ENCODE assay signal across 1 cellular context in the genomic region with DNA sequence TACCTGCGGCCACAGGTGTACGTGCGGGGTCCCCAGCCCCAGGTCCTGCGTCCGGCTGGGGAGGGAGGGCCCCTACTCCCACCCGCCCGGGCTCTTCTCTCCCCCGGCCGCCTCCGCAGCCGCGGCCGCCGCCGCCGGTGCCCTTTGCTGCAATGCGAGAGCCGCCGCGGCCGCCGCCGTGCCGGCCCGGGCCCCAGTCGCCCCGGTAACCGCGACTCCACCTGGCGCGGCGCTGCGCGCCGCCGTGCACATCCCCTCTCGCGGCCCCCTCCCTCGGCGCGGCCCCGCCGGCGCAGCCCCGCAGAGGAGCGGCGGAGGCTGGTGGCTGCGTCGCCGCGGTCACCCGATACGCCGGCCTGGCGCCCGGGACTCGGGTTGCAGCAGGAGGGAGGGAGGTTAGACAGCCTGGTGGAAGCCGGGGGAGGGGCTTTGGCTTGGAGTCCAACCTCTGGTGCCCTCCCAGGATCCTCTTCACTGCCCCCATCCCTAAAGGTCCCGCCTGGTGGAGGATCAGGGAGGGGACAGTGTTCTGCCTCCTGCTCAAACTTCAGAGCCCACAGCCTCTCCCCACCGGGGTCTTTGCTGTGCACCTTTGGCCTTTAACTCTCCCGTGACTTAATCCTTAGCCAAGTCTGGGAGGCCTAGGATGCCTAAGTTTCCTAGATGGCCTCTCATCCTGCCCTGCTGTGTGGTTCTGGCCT.
A peak's percentile ranks its signal among the peaks of the same experiment; 100 is the strongest.
TF ChIP-seq lines count a peak whose summit lies in the region.

No MANE protein-coding gene starts in this region.

TF ChIP-seq in GM12878, 131 proteins besides CTCF, POLR2A, EP300 and RAD21 (continued from another document):
- TF ChIP-seq, protein P1, sequence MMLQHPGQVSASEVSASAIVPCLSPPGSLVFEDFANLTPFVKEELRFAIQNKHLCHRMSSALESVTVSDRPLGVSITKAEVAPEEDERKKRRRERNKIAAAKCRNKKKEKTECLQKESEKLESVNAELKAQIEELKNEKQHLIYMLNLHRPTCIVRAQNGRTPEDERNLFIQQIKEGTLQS (IDR thresholded peaks at IDR 0.05; ENCODE audit: borderline replicate concordance, extremely low read depth, low read depth, low read length) = no peak
- TF ChIP-seq IKZF1 (conservative IDR thresholded peaks at IDR 0.05) (0 out of 2 replicates have a peak, but pooled peaks have one; percentile 14), SUZ12 (IDR thresholded peaks at IDR 0.05; ENCODE audit: unreplicated experiment) (peak; percentile 96), ESRRA (IDR thresholded peaks at IDR 0.05; ENCODE audit: low read length) (no peak), BHLHE40 (IDR thresholded peaks at IDR 0.05; ENCODE audit: borderline replicate concordance in 1 of 2, low read depth in 2 of 2, low read length in 1 of 2) (peak in 1 of 2 experiments; percentile 17; a peak in 1 of 4 replicates), SREBF1 (IDR thresholded peaks at IDR 0.05; ENCODE audit: low read length) (no peak), HDAC6 (IDR thresholded peaks at IDR 0.05; ENCODE audit: unreplicated experiment) (no peak), FOXM1 (IDR thresholded peaks at IDR 0.05; ENCODE audit: low read depth, low read length) (no peak), EED (IDR thresholded peaks at IDR 0.05; ENCODE audit: low read depth) (no peak), GATAD2B (conservative IDR thresholded peaks at IDR 0.05; ENCODE audit: low read depth) (0 out of 2 replicates have a peak, but pooled peaks have one; percentile 43), ZNF274 (IDR thresholded peaks at IDR 0.05; ENCODE audit: insufficient read depth, insufficient read length) (no peak), LARP7 (IDR thresholded peaks at IDR 0.05) (0 out of 2 replicates have a peak, but pooled peaks have one; percentile 37), YY1 (IDR thresholded peaks at IDR 0.05; ENCODE audit: low read depth, low read length) (no peak), CBX3 (IDR thresholded peaks at IDR 0.05; ENCODE audit: borderline replicate concordance, low read depth) (no peak), TARDBP (IDR thresholded peaks at IDR 0.05; ENCODE audit: borderline replicate concordance) (no peak)
- TF ChIP-seq, protein P2, sequence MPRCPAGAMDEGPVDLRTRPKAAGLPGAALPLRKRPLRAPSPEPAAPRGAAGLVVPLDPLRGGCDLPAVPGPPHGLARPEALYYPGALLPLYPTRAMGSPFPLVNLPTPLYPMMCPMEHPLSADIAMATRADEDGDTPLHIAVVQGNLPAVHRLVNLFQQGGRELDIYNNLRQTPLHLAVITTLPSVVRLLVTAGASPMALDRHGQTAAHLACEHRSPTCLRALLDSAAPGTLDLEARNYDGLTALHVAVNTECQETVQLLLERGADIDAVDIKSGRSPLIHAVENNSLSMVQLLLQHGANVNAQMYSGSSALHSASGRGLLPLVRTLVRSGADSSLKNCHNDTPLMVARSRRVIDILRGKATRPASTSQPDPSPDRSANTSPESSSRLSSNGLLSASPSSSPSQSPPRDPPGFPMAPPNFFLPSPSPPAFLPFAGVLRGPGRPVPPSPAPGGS (IDR thresholded peaks at IDR 0.05; ENCODE audit: borderline replicate concordance, insufficient read depth, low read depth, low read length, poor library complexity, severe bottlenecking) = no peak
- TF ChIP-seq, protein P3, sequence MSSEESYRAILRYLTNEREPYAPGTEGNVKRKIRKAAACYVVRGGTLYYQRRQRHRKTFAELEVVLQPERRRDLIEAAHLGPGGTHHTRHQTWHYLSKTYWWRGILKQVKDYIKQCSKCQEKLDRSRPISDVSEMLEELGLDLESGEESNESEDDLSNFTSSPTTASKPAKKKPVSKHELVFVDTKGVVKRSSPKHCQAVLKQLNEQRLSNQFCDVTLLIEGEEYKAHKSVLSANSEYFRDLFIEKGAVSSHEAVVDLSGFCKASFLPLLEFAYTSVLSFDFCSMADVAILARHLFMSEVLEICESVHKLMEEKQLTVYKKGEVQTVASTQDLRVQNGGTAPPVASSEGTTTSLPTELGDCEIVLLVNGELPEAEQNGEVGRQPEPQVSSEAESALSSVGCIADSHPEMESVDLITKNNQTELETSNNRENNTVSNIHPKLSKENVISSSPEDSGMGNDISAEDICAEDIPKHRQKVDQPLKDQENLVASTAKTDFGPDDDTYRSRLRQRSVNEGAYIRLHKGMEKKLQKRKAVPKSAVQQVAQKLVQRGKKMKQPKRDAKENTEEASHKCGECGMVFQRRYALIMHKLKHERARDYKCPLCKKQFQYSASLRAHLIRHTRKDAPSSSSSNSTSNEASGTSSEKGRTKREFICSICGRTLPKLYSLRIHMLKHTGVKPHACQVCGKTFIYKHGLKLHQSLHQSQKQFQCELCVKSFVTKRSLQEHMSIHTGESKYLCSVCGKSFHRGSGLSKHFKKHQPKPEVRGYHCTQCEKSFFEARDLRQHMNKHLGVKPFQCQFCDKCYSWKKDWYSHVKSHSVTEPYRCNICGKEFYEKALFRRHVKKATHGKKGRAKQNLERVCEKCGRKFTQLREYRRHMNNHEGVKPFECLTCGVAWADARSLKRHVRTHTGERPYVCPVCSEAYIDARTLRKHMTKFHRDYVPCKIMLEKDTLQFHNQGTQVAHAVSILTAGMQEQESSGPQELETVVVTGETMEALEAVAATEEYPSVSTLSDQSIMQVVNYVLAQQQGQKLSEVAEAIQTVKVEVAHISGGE (CRISPR knock-in tag; IDR thresholded peaks at IDR 0.05) = no peak
- TF ChIP-seq, protein P4, sequence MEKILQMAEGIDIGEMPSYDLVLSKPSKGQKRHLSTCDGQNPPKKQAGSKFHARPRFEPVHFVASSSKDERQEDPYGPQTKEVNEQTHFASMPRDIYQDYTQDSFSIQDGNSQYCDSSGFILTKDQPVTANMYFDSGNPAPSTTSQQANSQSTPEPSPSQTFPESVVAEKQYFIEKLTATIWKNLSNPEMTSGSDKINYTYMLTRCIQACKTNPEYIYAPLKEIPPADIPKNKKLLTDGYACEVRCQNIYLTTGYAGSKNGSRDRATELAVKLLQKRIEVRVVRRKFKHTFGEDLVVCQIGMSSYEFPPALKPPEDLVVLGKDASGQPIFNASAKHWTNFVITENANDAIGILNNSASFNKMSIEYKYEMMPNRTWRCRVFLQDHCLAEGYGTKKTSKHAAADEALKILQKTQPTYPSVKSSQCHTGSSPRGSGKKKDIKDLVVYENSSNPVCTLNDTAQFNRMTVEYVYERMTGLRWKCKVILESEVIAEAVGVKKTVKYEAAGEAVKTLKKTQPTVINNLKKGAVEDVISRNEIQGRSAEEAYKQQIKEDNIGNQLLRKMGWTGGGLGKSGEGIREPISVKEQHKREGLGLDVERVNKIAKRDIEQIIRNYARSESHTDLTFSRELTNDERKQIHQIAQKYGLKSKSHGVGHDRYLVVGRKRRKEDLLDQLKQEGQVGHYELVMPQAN (conservative IDR thresholded peaks at IDR 0.05) = no peak
- TF ChIP-seq, protein P5, sequence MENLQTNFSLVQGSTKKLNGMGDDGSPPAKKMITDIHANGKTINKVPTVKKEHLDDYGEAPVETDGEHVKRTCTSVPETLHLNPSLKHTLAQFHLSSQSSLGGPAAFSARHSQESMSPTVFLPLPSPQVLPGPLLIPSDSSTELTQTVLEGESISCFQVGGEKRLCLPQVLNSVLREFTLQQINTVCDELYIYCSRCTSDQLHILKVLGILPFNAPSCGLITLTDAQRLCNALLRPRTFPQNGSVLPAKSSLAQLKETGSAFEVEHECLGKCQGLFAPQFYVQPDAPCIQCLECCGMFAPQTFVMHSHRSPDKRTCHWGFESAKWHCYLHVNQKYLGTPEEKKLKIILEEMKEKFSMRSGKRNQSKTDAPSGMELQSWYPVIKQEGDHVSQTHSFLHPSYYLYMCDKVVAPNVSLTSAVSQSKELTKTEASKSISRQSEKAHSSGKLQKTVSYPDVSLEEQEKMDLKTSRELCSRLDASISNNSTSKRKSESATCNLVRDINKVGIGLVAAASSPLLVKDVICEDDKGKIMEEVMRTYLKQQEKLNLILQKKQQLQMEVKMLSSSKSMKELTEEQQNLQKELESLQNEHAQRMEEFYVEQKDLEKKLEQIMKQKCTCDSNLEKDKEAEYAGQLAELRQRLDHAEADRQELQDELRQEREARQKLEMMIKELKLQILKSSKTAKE (IDR thresholded peaks at IDR 0.05; ENCODE audit: low read depth, poor library complexity, severe bottlenecking) = no peak
- TF ChIP-seq, protein P6, sequence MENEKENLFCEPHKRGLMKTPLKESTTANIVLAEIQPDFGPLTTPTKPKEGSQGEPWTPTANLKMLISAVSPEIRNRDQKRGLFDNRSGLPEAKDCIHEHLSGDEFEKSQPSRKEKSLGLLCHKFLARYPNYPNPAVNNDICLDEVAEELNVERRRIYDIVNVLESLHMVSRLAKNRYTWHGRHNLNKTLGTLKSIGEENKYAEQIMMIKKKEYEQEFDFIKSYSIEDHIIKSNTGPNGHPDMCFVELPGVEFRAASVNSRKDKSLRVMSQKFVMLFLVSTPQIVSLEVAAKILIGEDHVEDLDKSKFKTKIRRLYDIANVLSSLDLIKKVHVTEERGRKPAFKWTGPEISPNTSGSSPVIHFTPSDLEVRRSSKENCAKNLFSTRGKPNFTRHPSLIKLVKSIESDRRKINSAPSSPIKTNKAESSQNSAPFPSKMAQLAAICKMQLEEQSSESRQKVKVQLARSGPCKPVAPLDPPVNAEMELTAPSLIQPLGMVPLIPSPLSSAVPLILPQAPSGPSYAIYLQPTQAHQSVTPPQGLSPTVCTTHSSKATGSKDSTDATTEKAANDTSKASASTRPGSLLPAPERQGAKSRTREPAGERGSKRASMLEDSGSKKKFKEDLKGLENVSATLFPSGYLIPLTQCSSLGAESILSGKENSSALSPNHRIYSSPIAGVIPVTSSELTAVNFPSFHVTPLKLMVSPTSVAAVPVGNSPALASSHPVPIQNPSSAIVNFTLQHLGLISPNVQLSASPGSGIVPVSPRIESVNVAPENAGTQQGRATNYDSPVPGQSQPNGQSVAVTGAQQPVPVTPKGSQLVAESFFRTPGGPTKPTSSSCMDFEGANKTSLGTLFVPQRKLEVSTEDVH (IDR thresholded peaks at IDR 0.05; ENCODE audit: low read depth, partially characterized antibody) = no peak
- TF ChIP-seq, protein P7, sequence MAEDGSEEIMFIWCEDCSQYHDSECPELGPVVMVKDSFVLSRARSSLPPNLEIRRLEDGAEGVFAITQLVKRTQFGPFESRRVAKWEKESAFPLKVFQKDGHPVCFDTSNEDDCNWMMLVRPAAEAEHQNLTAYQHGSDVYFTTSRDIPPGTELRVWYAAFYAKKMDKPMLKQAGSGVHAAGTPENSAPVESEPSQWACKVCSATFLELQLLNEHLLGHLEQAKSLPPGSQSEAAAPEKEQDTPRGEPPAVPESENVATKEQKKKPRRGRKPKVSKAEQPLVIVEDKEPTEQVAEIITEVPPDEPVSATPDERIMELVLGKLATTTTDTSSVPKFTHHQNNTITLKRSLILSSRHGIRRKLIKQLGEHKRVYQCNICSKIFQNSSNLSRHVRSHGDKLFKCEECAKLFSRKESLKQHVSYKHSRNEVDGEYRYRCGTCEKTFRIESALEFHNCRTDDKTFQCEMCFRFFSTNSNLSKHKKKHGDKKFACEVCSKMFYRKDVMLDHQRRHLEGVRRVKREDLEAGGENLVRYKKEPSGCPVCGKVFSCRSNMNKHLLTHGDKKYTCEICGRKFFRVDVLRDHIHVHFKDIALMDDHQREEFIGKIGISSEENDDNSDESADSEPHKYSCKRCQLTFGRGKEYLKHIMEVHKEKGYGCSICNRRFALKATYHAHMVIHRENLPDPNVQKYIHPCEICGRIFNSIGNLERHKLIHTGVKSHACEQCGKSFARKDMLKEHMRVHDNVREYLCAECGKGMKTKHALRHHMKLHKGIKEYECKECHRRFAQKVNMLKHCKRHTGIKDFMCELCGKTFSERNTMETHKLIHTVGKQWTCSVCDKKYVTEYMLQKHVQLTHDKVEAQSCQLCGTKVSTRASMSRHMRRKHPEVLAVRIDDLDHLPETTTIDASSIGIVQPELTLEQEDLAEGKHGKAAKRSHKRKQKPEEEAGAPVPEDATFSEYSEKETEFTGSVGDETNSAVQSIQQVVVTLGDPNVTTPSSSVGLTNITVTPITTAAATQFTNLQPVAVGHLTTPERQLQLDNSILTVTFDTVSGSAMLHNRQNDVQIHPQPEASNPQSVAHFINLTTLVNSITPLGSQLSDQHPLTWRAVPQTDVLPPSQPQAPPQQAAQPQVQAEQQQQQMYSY (CRISPR knock-in tag; IDR thresholded peaks at IDR 0.05) = no peak
